ENCODE assay signal across 10 cellular contexts in the genomic region with DNA sequence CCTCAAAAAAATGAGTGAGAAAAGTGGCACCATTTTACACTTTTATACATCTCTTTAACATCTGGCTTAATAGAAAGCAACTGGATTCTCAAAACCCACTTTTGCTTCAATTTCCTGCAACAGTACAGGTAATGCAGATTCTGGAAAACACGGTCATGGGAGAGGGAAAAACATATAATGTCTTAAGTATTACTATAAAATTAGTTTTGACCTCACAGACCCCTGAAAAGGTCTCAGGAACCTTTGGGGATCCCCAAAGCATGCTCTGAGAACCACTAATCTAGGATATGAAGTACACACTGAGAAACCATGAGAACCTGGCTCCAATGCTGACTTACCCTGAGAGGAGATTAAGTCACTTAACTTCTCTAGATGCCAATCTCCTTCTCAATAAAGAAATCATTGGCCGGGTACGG.
A peak's percentile ranks its signal among the peaks of the same experiment; 100 is the strongest.
DNase-seq lines count a peak whose midpoint lies in the region; ATAC-seq and TF ChIP-seq lines count a peak whose summit lies in the region.
"Had no signal": no experiment of that assay in that cellular context is flagged by ENCODE, and none has a peak within 500 bp of the region (broad histone marks: within the 10 kb centered on the region; RNA-seq: fewer than 3 reads in every experiment).

No MANE protein-coding gene starts in this region.

- no peak overlapping the region for H3K4ac ChIP-seq in mesendoderm (ENCODE audit: low read depth, low read length)

- H3K4me3 Mint-ChIP-seq in activated CD4-positive, alpha-beta T cell treated with anti-CD3 and anti-CD28 coated beads, Interleukin-2, amount 10 ng/mL, durations not matched to agents 24 days and 14 days: no peak overlapping the region

- no peak for TF ChIP-seq POLR2A in spleen (IDR thresholded peaks at IDR 0.05)

- peaks cover 22% of the 10 kb centered on the region for H3K79me2 ChIP-seq in mesendoderm (ENCODE audit: control insufficient read depth, insufficient read depth, low read length)

- H3K56ac ChIP-seq in mesendoderm (ENCODE audit: low read length): no peak overlapping the region

- H3K4me1 ChIP-seq in spleen: peaks cover 8 to 84% (median 41%) of the 10 kb centered on the region in 6 donors
- no peaks in the 10 kb centered on the region for H3K4me1 ChIP-seq in mesendoderm (ENCODE audit: control insufficient read depth, low read depth, low read length)

- H2BK5ac ChIP-seq in mesendoderm (ENCODE audit: low read length): no peak overlapping the region

- no peaks in the 10 kb centered on the region for H3K9me3 Mint-ChIP-seq in activated CD4-positive, alpha-beta T cell treated with anti-CD3 and anti-CD28 coated beads, Interleukin-2, amount 10 ng/mL, durations not matched to agents 24 days and 14 days

- H4K8ac ChIP-seq in mesendoderm (ENCODE audit: low read depth, low read length): no peak overlapping the region

- H3K27me3 ChIP-seq in spleen (replicated peaks in 1 of 7) (no peaks in the 10 kb centered on the region), mesendoderm (ENCODE audit: insufficient read depth, low read length, poor library complexity) (no peaks in the 10 kb centered on the region)

- H3K4me2 ChIP-seq in mesendoderm (ENCODE audit: low read length): no peak overlapping the region

- intact Hi-C loops in activated CD4-positive, alpha-beta T cell treated with anti-CD3 and anti-CD28 coated beads, Interleukin-2, amount 10 ng/mL, durations not matched to agents 24 days and 14 days (cut with micrococcal nuclease): loop anchor here (1.0 to 10.0 kb wide), 7 partner anchors 10 to 384 kb away; partner anchors contain the start of genes PPP2R5E, SGPP1 and WDR89
- intact Hi-C loops in spleen (cut with DNase I; ENCODE audit: low total_unique reads): no loop called here

- no peak overlapping the region for H3K9ac ChIP-seq in mesendoderm (ENCODE audit: low read length)
- H3K9ac ChIP-seq: GM23248 had no signal

- 67 to 84% (median 78%) methylated on average over 3 of the region's 3 CpGs for WGBS in spleen, 5 donors
- no CpG with 5 or more reads among the region's 3 CpGs for WGBS in mesendoderm (ENCODE audit: extremely low coverage, insufficient coverage, low lambda C conversion rate)

- H2BK120ac ChIP-seq in mesendoderm (ENCODE audit: low read depth, low read length): no peak overlapping the region

- no peak overlapping the region for H2BK15ac ChIP-seq in mesendoderm (replicated peaks; ENCODE audit: low read depth)

- H3K27ac ChIP-seq in spleen (peak overlapping the region; percentile 21 to 79 (median 68)), mesendoderm (ENCODE audit: low read depth, low read length) (no peak overlapping the region)
- H3K27ac ChIP-seq: GM23248 had no signal

- no peak overlapping the region for H2AK5ac ChIP-seq in mesendoderm (ENCODE audit: low read length)

- peak overlapping the region in 2 of 8 donors; percentile 10 to 36 for H3K4me3 ChIP-seq in spleen
- H3K4me3 ChIP-seq in mesendoderm (ENCODE audit: low read length): no peak overlapping the region
- H3K4me3 ChIP-seq: GM23248 had no signal

- peaks cover 48% of the 10 kb centered on the region for H3K4me1 Mint-ChIP-seq in activated CD4-positive, alpha-beta T cell treated with anti-CD3 and anti-CD28 coated beads, Interleukin-2, amount 10 ng/mL, durations not matched to agents 24 days and 14 days

- H3K18ac ChIP-seq in mesendoderm (ENCODE audit: low read length): no peak overlapping the region

- peaks cover 13% of the 10 kb centered on the region for H3K79me1 ChIP-seq in mesendoderm (ENCODE audit: low read length)

- H3K27ac Mint-ChIP-seq in activated CD4-positive, alpha-beta T cell treated with anti-CD3 and anti-CD28 coated beads, Interleukin-2, amount 10 ng/mL, durations not matched to agents 24 days and 14 days: peak overlapping the region; percentile 62

- no peak overlapping the region for H4K5ac ChIP-seq in mesendoderm (ENCODE audit: low read length)

- H3K23ac ChIP-seq in mesendoderm (ENCODE audit: low read length): no peak overlapping the region

- TF ChIP-seq CTCF in spleen (IDR thresholded peaks at IDR 0.05 in 8 of 11, conservative IDR thresholded peaks at IDR 0.05 in 3 of 11): no peak

- peaks cover 6% of the 10 kb centered on the region for H3K36me3 Mint-ChIP-seq in activated CD4-positive, alpha-beta T cell treated with anti-CD3 and anti-CD28 coated beads, Interleukin-2, amount 10 ng/mL, durations not matched to agents 24 days and 14 days (ENCODE audit: low read depth)

- H3K36me3 ChIP-seq in spleen (no peaks in the 10 kb centered on the region), mesendoderm (ENCODE audit: control insufficient read depth, insufficient read depth, low read length) (no peaks in the 10 kb centered on the region)

- DNase-seq in activated CD4-positive, alpha-beta T cell treated with anti-CD3 and anti-CD28 coated beads, Interleukin-2, amount 10 ng/mL, durations not matched to agents 24 days and 14 days: peak; percentile 66
- no peak for DNase-seq in activated CD4-positive, alpha-beta T cell treated with anti-CD3 and anti-CD28 coated beads, Interleukin-2, amount 50 U/mL, for 1 hour
- DNase-seq in spleen: no peak
- DNase-seq in activated effector memory CD4-positive, alpha-beta T cell treated with Interleukin-2 at 50 U/mL for 16 hours: no peak
- no peak for DNase-seq in mesendoderm
- DNase-seq in NCI-H2171 (lab: John Stamatoyannopoulos, UW): no peak
- DNase-seq: GM23248, NCI-H226 had no signal

- peak; percentile 53 for ATAC-seq in HG02571 (IDR thresholded peaks at IDR 0.05; ENCODE audit: unreplicated experiment)
- peak; percentile 46 for ATAC-seq in HG03565 (IDR thresholded peaks at IDR 0.05; ENCODE audit: unreplicated experiment)

- H3K27me3 Mint-ChIP-seq in activated CD4-positive, alpha-beta T cell treated with anti-CD3 and anti-CD28 coated beads, Interleukin-2, amount 10 ng/mL, durations not matched to agents 24 days and 14 days: no peaks in the 10 kb centered on the region

- H3K9me3 ChIP-seq in spleen: no peaks in the 10 kb centered on the region
